Comparison of ENCODE assay signal across 19 cellular contexts in the genomic region with DNA sequence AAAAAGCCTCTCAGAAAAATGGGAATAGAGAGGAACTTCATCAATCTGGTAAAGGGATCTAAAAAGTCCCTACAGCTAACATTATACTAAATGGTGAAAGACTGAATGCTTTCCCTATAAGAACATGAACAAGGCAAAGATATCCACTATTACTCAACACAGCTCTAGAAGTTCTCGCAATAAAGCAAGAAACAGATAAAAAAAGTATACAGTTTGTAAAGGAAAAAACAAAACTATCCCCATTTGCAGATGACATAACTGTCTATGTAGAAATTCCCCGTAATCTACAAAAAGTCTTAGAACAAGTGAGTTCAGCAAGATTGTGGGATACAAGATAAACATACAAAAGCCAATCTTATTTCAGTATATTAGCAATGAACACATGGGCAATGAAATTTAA. TPM values are rescaled to one million over a fixed set of nuclear protein-coding genes. Genes with fewer than 3 reads are reported as not detected.
A peak's percentile ranks its signal among the peaks of the same experiment; 100 is the strongest.
DNase-seq lines count a peak whose midpoint lies in the region; ATAC-seq, FAIRE-seq and TF ChIP-seq lines count a peak whose summit lies in the region.
"Had no signal": no experiment of that assay in that cellular context is flagged by ENCODE, and none has a peak within 500 bp of the region (broad histone marks: within the 10 kb centered on the region; RNA-seq: fewer than 3 reads in every experiment).

No MANE protein-coding gene starts in this region.

- H3K36me3 ChIP-seq in K562 (ENCODE audit: control insufficient read depth, insufficient read depth, low read length) (peaks cover 4% of the 10 kb centered on the region; the same call in 2 of the 3 replicates), tibial nerve (peaks cover 0 to 26% (median 0%) of the 10 kb centered on the region in 3 donors)

- WGBS in K562 (ENCODE audit: insufficient coverage, low coverage, missing lambda C conversion rate), result 66% methylated on average over 2 of the region's 2 CpGs
- WGBS in right cardiac atrium, result 87% methylated on average over 2 of the region's 2 CpGs
- WGBS in tibial nerve, 2 donors, result 92 to 97% methylated on average over 2 of the region's 2 CpGs

- CTCF ChIA-PET in K562 (lab: Yijun Ruan, JAX; ENCODE audit: low intra/inter-chr PET ratio), result no interaction called here

- TF ChIP-seq EP300 in K562 (IDR thresholded peaks at IDR 0.05; ENCODE audit: low read length), result no peak
- no peak for TF ChIP-seq EP300 in tibial nerve (IDR thresholded peaks at IDR 0.05)

- H4K20me1 ChIP-seq in K562 (replicated peaks; ENCODE audit: control insufficient read depth, insufficient read depth, low read length), result no peaks in the 10 kb centered on the region; the same call in 1 of the 2 replicates

- TF ChIP-seq RAD21 in K562 (CRISPR knock-in tag; conservative IDR thresholded peaks at IDR 0.05 in 1 of 2, IDR thresholded peaks at IDR 0.05 in 1 of 2), result no peak

- no peaks in the 10 kb centered on the region for H3K27me3 ChIP-seq in K562 (ENCODE audit: control insufficient read depth in 2 of 2, insufficient read depth in 2 of 2, low read length in 2 of 2)
- H3K27me3 ChIP-seq in right cardiac atrium (ENCODE audit: control insufficient read depth, insufficient read depth), result no peaks in the 10 kb centered on the region
- H3K27me3 ChIP-seq in tibial nerve, result no peaks in the 10 kb centered on the region
- H3K27me3 ChIP-seq: BLaER1 treated with 17β-estradiol and CSF1 and Interleukin-3, amounts not matched to agents 10 nM and 100 nM had no signal

- peaks cover 9% of the 10 kb centered on the region for H3K79me2 ChIP-seq in K562 (ENCODE audit: control insufficient read depth, insufficient read depth, low read length)

- TF ChIP-seq POLR2A in K562 (conservative IDR thresholded peaks at IDR 0.05), result no peak
- no peak for TF ChIP-seq POLR2A in tibial nerve (IDR thresholded peaks at IDR 0.05)

- ATAC-seq in K562, result no peak
- no peak for ATAC-seq in right cardiac atrium
- ATAC-seq: GM12878, HepG2 had no signal

- no peak overlapping the region for H3K9ac ChIP-seq in K562 (ENCODE audit: insufficient read depth in 1 of 2, low read depth in 2 of 2, low read length in 2 of 2)
- H3K9ac ChIP-seq: BLaER1 treated with 17β-estradiol and CSF1 and Interleukin-3, amounts not matched to agents 10 nM and 100 nM had no signal

- H3K9me1 ChIP-seq in K562 (ENCODE audit: control insufficient read depth, insufficient read depth, low read length), result no peaks in the 10 kb centered on the region

- TF ChIP-seq CTCF in K562 (IDR thresholded peaks at IDR 0.05 in 2 of 3, conservative IDR thresholded peaks at IDR 0.05 in 1 of 3; ENCODE audit: insufficient read depth in 2 of 3, low read depth in 1 of 3, low read length in 3 of 3), result no peak
- no peak for TF ChIP-seq CTCF in fibroblast of villous mesenchyme (IDR thresholded peaks at IDR 0.05; ENCODE audit: insufficient read depth, low read depth, low read length)
- TF ChIP-seq CTCF in tibial nerve (IDR thresholded peaks at IDR 0.05), result no peak

- no peak overlapping the region for H3K4me2 ChIP-seq in K562 (ENCODE audit: insufficient read depth, low read length)
- H3K4me2 ChIP-seq: BLaER1 treated with 17β-estradiol and CSF1 and Interleukin-3, amounts not matched to agents 10 nM and 100 nM had no signal

- POLR2A ChIA-PET in K562 (lab: Yijun Ruan, JAX), result no interaction called here

- H2AFZ ChIP-seq in K562 (ENCODE audit: low read depth, low read length), result no peak overlapping the region

- H3K27ac ChIP-seq in K562 (ENCODE audit: extremely low read depth, low read depth, low read length) (no peak overlapping the region), right cardiac atrium (ENCODE audit: low read length) (no peak overlapping the region), tibial nerve (no peak overlapping the region)
- H3K27ac ChIP-seq: BLaER1 treated with 17β-estradiol and CSF1 and Interleukin-3, amounts not matched to agents 10 nM and 100 nM had no signal

- no peak overlapping the region for H3K4me3 ChIP-seq in K562
- no peak overlapping the region for H3K4me3 ChIP-seq in fibroblast of villous mesenchyme (ENCODE audit: low read depth, low read length)
- no peak overlapping the region for H3K4me3 ChIP-seq in right cardiac atrium (ENCODE audit: low read length)
- no peak overlapping the region for H3K4me3 ChIP-seq in tibial nerve
- H3K4me3 ChIP-seq: BLaER1 treated with 17β-estradiol and CSF1 and Interleukin-3, amounts not matched to agents 10 nM and 100 nM; GM12878 had no signal

- peak; percentile 58 for FAIRE-seq in K562 (lab: Jason Lieb, UNC)
- FAIRE-seq: GM12878, H1, HepG2 had no signal

- intact Hi-C loops in K562 (cut with micrococcal nuclease) (no loop called here), right cardiac atrium (cut with DNase I) (no loop called here)

- in situ Hi-C loops in K562 (cut with MboI), result no loop called here

- peaks cover under 1% of the 10 kb centered on the region; the same call in 1 of the 2 replicates for H3K9me3 ChIP-seq in K562 (replicated peaks; ENCODE audit: control insufficient read depth, insufficient read depth, low read depth, low read length)
- H3K9me3 ChIP-seq in right cardiac atrium (ENCODE audit: control insufficient read depth, low read length), result no peaks in the 10 kb centered on the region
- peaks cover 0 to 13% (median 0%) of the 10 kb centered on the region in 4 donors for H3K9me3 ChIP-seq in tibial nerve

- DNase-seq in OCI-M1 (lab: John Stamatoyannopoulos, UW) (peak; percentile 28), K562 (ENCODE audit: extremely low read depth in 1 of 4, low spot score in 3 of 4) (no peak), fibroblast of villous mesenchyme (ENCODE audit: low read depth) (peak; percentile 65), right cardiac atrium (no peak), tibial nerve (ENCODE audit: low spot score in 2 of 2) (no peak), GOT3 (lab: John Stamatoyannopoulos, UW) (no peak)
- DNase-seq: CD8-positive, alpha-beta memory T cell; COR-L47; DMS 273 treated with DMSO at 0.1 percent for 48 hours; DMS53; DND-41; EL; H9 had no signal

- no peaks in the 10 kb centered on the region for H3K4me1 ChIP-seq in K562 (replicated peaks in 1 of 2; ENCODE audit: control insufficient read depth in 2 of 2, insufficient read depth in 2 of 2, low read length in 2 of 2)
- no peaks in the 10 kb centered on the region for H3K4me1 ChIP-seq in right cardiac atrium (ENCODE audit: control insufficient read depth, insufficient read depth, low read length)
- H3K4me1 ChIP-seq in tibial nerve, result no peaks in the 10 kb centered on the region

- no TSS peak for BruUV-seq in K562 (replicated peaks; lab: Mats Ljungman, UMichigan)

RNA-seq across cellular contexts. Expression of gene EDC3, which starts 15.4 kb away (rescaled TPM):
- total RNA-seq in K562 (2011; cell fraction: chromatin; rRNA removed; ENCODE audit: low replicate concordance), result 79.9 and 119 TPM in 2 replicates
- total RNA-seq in K562 (2011; cell fraction: nucleolus; rRNA removed), result 55.1 and 57.4 TPM in 2 replicates
- 62.0 and 78.9 TPM in 2 replicates for total RNA-seq in K562 (2011; cell fraction: nucleoplasm; rRNA removed)
- 12.9 and 14.6 TPM in 2 replicates for total RNA-seq in K562 (2014; rRNA removed)
- 11.2 and 11.7 TPM in 2 replicates for total RNA-seq in K562 (2014; rRNA removed; fragmentation: Illumina TruSeq; extraction: Trizol)
- 12.2 and 13.3 TPM in 2 replicates for total RNA-seq in K562 (2015; rRNA removed; fragmentation: Illumina TruSeq; extraction: Trizol)
- 42.1 and 47.3 TPM in 2 replicates for total RNA-seq in K562 (2021)
- polyA plus RNA-seq in K562 (2011; rRNA removed), result 60.7 and 63.9 TPM in 2 replicates
- polyA plus RNA-seq in K562 (2011; cell fraction: cytosol; rRNA removed), result 51.0 and 54.6 TPM in 2 replicates
- 63.5 and 76.1 TPM in 2 replicates for polyA plus RNA-seq in K562 (2011; cell fraction: nucleus; rRNA removed)
- polyA plus RNA-seq in K562 (2012), result 35.4 and 47.4 TPM in 2 replicates
- 48.9 and 51.2 TPM in 2 replicates for polyA plus RNA-seq in K562 (2014; fragmentation: Illumina TruSeq; extraction: Trizol)
- 10 to 100 TPM; 19.2 to 32.8 TPM for polyA plus RNA-seq in K562 (2014; fragmentation: Nextera tagmentation; extraction: Ambion mirVana)
- 30.7 and 33.6 TPM in 2 replicates for polyA plus RNA-seq in K562 (2014; rRNA removed)
- 76.4 and 82.3 TPM in 2 replicates for polyA minus RNA-seq in K562 (2011; rRNA and poly(A)+ RNA removed)
- polyA minus RNA-seq in K562 (2011; cell fraction: cytosol; rRNA and poly(A)+ RNA removed), result 37.0 and 45.4 TPM in 2 replicates
- polyA minus RNA-seq in K562 (2011; cell fraction: nucleus; rRNA and poly(A)+ RNA removed), result 26.1 and 37.9 TPM in 2 replicates
- 9.7 and 11.7 TPM in 2 replicates for total RNA-seq in fibroblast of villous mesenchyme
- total RNA-seq in right cardiac atrium, result 10 to 100 TPM; 14.1 to 19.7 (median 17.2) TPM
- polyA plus RNA-seq in right cardiac atrium, result 8.6 TPM
- total RNA-seq in tibial nerve, result 10 to 100 TPM; 14.4 to 18.8 (median 17.2) TPM

RNA-seq across cellular contexts. Expression of gene CYP1A1, which starts 44.9 kb away (rescaled TPM):
- 0.32 TPM in 1 of 2 replicates, not detected in the other for total RNA-seq in K562 (2011; cell fraction: chromatin; rRNA removed; ENCODE audit: low replicate concordance)
- total RNA-seq in K562 (2011; cell fraction: nucleolus; rRNA removed), result not detected in 2 replicates
- not detected in 2 replicates for total RNA-seq in K562 (2011; cell fraction: nucleoplasm; rRNA removed)
- total RNA-seq in K562 (2014; rRNA removed) (0.05 TPM in 1 of 2 replicates, not detected in the other), K562 (2014; rRNA removed; fragmentation: Illumina TruSeq; extraction: Trizol) (0.04 and 0.06 TPM in 2 replicates), K562 (2015; rRNA removed; fragmentation: Illumina TruSeq; extraction: Trizol) (not detected in 2 replicates), K562 (2021) (0.07 TPM in 1 of 2 replicates, not detected in the other), fibroblast of villous mesenchyme (not detected in 2 replicates), right cardiac atrium (1 to 10 TPM in 1 of 4 donors, under 1 TPM in 1, not detected in 2; 0.12 to 1.1 TPM), tibial nerve (1 to 10 TPM in 3 of 4 donors, under 1 TPM in 1; 0.44 to 5.1 (median 2.9) TPM)
- polyA plus RNA-seq in K562 (2011; rRNA removed) (0.06 TPM in 1 of 2 replicates, not detected in the other), K562 (2014; fragmentation: Illumina TruSeq; extraction: Trizol) (0.13 TPM in 1 of 2 replicates, not detected in the other), K562 (2014; fragmentation: Nextera tagmentation; extraction: Ambion mirVana) (not detected), K562 (2014; rRNA removed) (1.4 TPM in 1 of 2 replicates, not detected in the other), right cardiac atrium (0.59 TPM)
- 0.03 and 0.09 TPM in 2 replicates for polyA plus RNA-seq in K562 (2011; cell fraction: cytosol; rRNA removed)
- 0.10 and 0.11 TPM in 2 replicates for polyA plus RNA-seq in K562 (2011; cell fraction: nucleus; rRNA removed)
- polyA plus RNA-seq in K562 (2012), result 0.12 TPM in 1 of 2 replicates, not detected in the other
- not detected in 2 replicates for polyA minus RNA-seq in K562 (2011; rRNA and poly(A)+ RNA removed)
- polyA minus RNA-seq in K562 (2011; cell fraction: cytosol; rRNA and poly(A)+ RNA removed), result not detected in 2 replicates
- polyA minus RNA-seq in K562 (2011; cell fraction: nucleus; rRNA and poly(A)+ RNA removed), result 0.11 TPM in 1 of 2 replicates, not detected in the other
- total RNA-seq: B cell, G401 had no signal

Comparison
In these comparisons a context has a peak if more than half of its experiments do, and no peak if none do; other contexts are left out.
1. DNase-seq: peak in OCI-M1 (single experiment) and fibroblast of villous mesenchyme (single experiment); none in K562 (0 of 4), right cardiac atrium (0 of 3), tibial nerve (0 of 2) and GOT3 (single experiment).